Comparison of ENCODE assay signal across 9 cellular contexts in genomic region chr19:12668346-12668745, GRCh38. TPM values are rescaled to one million over a fixed set of nuclear protein-coding genes. Genes with fewer than 3 reads are reported as not detected.
DNase-seq lines count a peak whose midpoint lies in the region; ATAC-seq and TF ChIP-seq lines count a peak whose summit lies in the region.
"Had no signal": no experiment of that assay in that cellular context is flagged by ENCODE, and none has a peak within 500 bp of the region (broad histone marks: within the 10 kb centered on the region; RNA-seq: fewer than 3 reads in every experiment).

No MANE protein-coding gene starts in this region.

- no peaks in the 10 kb centered on the region for H3K9me3 Mint-ChIP-seq in naive thymus-derived CD4-positive, alpha-beta T cell

- H3K9me3 ChIP-seq in AG04450 (ENCODE audit: control insufficient read depth, insufficient read depth, low read length), result no peaks in the 10 kb centered on the region; the same call in 1 of the 2 replicates
- H3K9me3 ChIP-seq in KOPT-K1 (ENCODE audit: insufficient read depth, low read length, poor library complexity, severe bottlenecking), result no peaks in the 10 kb centered on the region
- no peaks in the 10 kb centered on the region for H3K9me3 ChIP-seq in naive thymus-derived CD4-positive, alpha-beta T cell (ENCODE audit: control insufficient read depth in 2 of 3, low read length in 3 of 3)

- no peak for ATAC-seq in naive thymus-derived CD4-positive, alpha-beta T cell
- ATAC-seq in omental fat pad (ENCODE audit: low FRiP score) (no peak), HG03095 (IDR thresholded peaks at IDR 0.05; ENCODE audit: unreplicated experiment) (no peak), HG02981 (IDR thresholded peaks at IDR 0.05; ENCODE audit: unreplicated experiment) (no peak)

- peak overlapping the region; percentile 91 to 100 (median 98) for H3K4me3 Mint-ChIP-seq in naive thymus-derived CD4-positive, alpha-beta T cell

- peak overlapping the region; percentile 94 for H3K4me3 ChIP-seq in AG04450 (ENCODE audit: low read depth, low read length)
- peak overlapping the region; percentile 93 for H3K4me3 ChIP-seq in coronary artery
- peak overlapping the region; percentile 84 for H3K4me3 ChIP-seq in naive thymus-derived CD4-positive, alpha-beta T cell (ENCODE audit: low read length)

- no peaks in the 10 kb centered on the region for H3K27me3 Mint-ChIP-seq in naive thymus-derived CD4-positive, alpha-beta T cell

- peaks cover 0 to 19% (median 7%) of the 10 kb centered on the region in 5 donors for H3K36me3 Mint-ChIP-seq in naive thymus-derived CD4-positive, alpha-beta T cell

- peaks cover 40% of the 10 kb centered on the region for H3K36me3 ChIP-seq in KOPT-K1 (ENCODE audit: insufficient read depth, low read length)
- peaks cover 0 to 40% (median 2%) of the 10 kb centered on the region in 3 experiments for H3K36me3 ChIP-seq in naive thymus-derived CD4-positive, alpha-beta T cell (ENCODE audit: control insufficient read depth in 2 of 3, insufficient read depth in 3 of 3, low read length in 3 of 3)

- TF ChIP-seq CTCF in AG04450 (IDR thresholded peaks at IDR 0.05; ENCODE audit: low read depth, low read length), result no peak
- TF ChIP-seq CTCF in coronary artery (IDR thresholded peaks at IDR 0.05), result no peak
- no peak for TF ChIP-seq CTCF in omental fat pad (IDR thresholded peaks at IDR 0.05)

- peaks cover 38% of the 10 kb centered on the region in 2 donors for H3K4me1 ChIP-seq in naive thymus-derived CD4-positive, alpha-beta T cell (ENCODE audit: control insufficient read depth in 2 of 2, insufficient read depth in 2 of 2, low read length in 2 of 2)

- peaks cover 31 to 75% (median 50%) of the 10 kb centered on the region in 7 donors for H3K4me1 Mint-ChIP-seq in naive thymus-derived CD4-positive, alpha-beta T cell

- POLR2A ChIA-PET in AG04450 (lab: Yijun Ruan, JAX), result interaction anchor here (0.6 to 1.5 kb wide), 2 partner anchors 13 to 202 kb away, joined by 5 to 8 read pairs; partner anchors contain the start of gene DHPS
- POLR2A ChIA-PET in naive thymus-derived CD4-positive, alpha-beta T cell (lab: Charles Lee), result interaction anchor here (0.6 to 2.4 kb wide), 9 partner anchors 10 to 116 kb away, joined by 3 to 11 read pairs (median 6); partner anchors contain the start of genes DHPS, FBXW9, GET3 and TRIR

- H3K27ac Mint-ChIP-seq in naive thymus-derived CD4-positive, alpha-beta T cell, result peak overlapping the region; percentile 97 to 100 (median 100)

- peak overlapping the region; percentile 98 for H3K27ac ChIP-seq in AG04450 (ENCODE audit: low read depth, low read length)
- H3K27ac ChIP-seq in KOPT-K1 (ENCODE audit: low read depth, low read length, poor library complexity, severe bottlenecking), result peak overlapping the region; percentile 81
- peak overlapping the region; percentile 92 to 94 for H3K27ac ChIP-seq in coronary artery
- H3K27ac ChIP-seq in naive thymus-derived CD4-positive, alpha-beta T cell (ENCODE audit: low read depth, low read length), result peak overlapping the region; percentile 99

- intact Hi-C loops in naive thymus-derived CD4-positive, alpha-beta T cell (cut with micrococcal nuclease), result loop anchor here (5.0 to 10.0 kb wide), 5 partner anchors 54 to 874 kb away; partner anchors contain the start of genes ZNF563 (in 2 of the 2), TNPO2 (in 1 of the 2), ZNF44 (in 1 of the 2) and ZNF491 (in 1 of the 2)

- CTCF ChIA-PET in AG04450 (lab: Charles Lee), result interaction anchor here (1.5 kb wide), 1 partner anchor 9 kb away, joined by 4 read pairs; no protein-coding TSS in a partner anchor
- CTCF ChIA-PET in naive thymus-derived CD4-positive, alpha-beta T cell (lab: Charles Lee), result interaction anchor here (0.9 to 2.5 kb wide), 3 partner anchors 28 to 124 kb away, joined by 3 to 7 read pairs (median 5); no protein-coding TSS in a partner anchor

- H3K27me3 ChIP-seq in AG04450 (ENCODE audit: control insufficient read depth, insufficient read depth, low read length), result no peaks in the 10 kb centered on the region
- H3K27me3 ChIP-seq in naive thymus-derived CD4-positive, alpha-beta T cell (ENCODE audit: control insufficient read depth in 2 of 2, insufficient read depth in 2 of 2, low read length in 2 of 2), result no peaks in the 10 kb centered on the region

- no peak for DNase-seq in AG04450 (ENCODE audit: low read depth, low spot score)
- DNase-seq in coronary artery (ENCODE audit: low spot score), result no peak
- DNase-seq in naive thymus-derived CD4-positive, alpha-beta T cell, result no peak
- DNase-seq in foreskin melanocyte, result no peak
- DNase-seq in omental fat pad (ENCODE audit: low spot score), result no peak

RNA-seq across cellular contexts. Expression of gene WDR83, which starts 1.7 kb away (rescaled TPM):
- polyA plus RNA-seq in AG04450 (2011; rRNA removed), result 5.3 and 6.5 TPM in 2 replicates
- 5.8 and 7.0 TPM in 2 replicates for polyA minus RNA-seq in AG04450 (2011; rRNA and poly(A)+ RNA removed)
- 10 to 100 TPM in 3 of 5 experiments, 1 to 10 TPM in 2; 7.8 to 18.6 (median 14.7) TPM for total RNA-seq in naive thymus-derived CD4-positive, alpha-beta T cell
- 10 to 100 TPM; 13.9 to 20.6 TPM for polyA plus RNA-seq in naive thymus-derived CD4-positive, alpha-beta T cell
- 10 to 100 TPM in 1 of 4 donors, 1 to 10 TPM in 3; 7.1 to 10.2 (median 8.5) TPM for total RNA-seq in omental fat pad

RNA-seq across cellular contexts. Expression of gene MAN2B1, which starts 1.8 kb away (rescaled TPM):
- 30.9 and 39.5 TPM in 2 replicates for polyA plus RNA-seq in AG04450 (2011; rRNA removed)
- 13.7 and 19.8 TPM in 2 replicates for polyA minus RNA-seq in AG04450 (2011; rRNA and poly(A)+ RNA removed)
- 100 to 1,000 TPM; 105 to 215 (median 138) TPM for total RNA-seq in naive thymus-derived CD4-positive, alpha-beta T cell
- polyA plus RNA-seq in naive thymus-derived CD4-positive, alpha-beta T cell, result 10 to 100 TPM; 40.6 to 59.5 TPM
- 100 to 1,000 TPM in 1 of 4 donors, 10 to 100 TPM in 3; 63.8 to 104 (median 74.6) TPM for total RNA-seq in omental fat pad

RNA-seq across cellular contexts. Expression of gene DHPS, which starts 13.3 kb away (rescaled TPM):
- 53.4 and 59.1 TPM in 2 replicates for polyA plus RNA-seq in AG04450 (2011; rRNA removed)
- 49.0 and 49.4 TPM in 2 replicates for polyA minus RNA-seq in AG04450 (2011; rRNA and poly(A)+ RNA removed)
- 100 to 1,000 TPM; 125 to 223 (median 174) TPM for total RNA-seq in naive thymus-derived CD4-positive, alpha-beta T cell
- polyA plus RNA-seq in naive thymus-derived CD4-positive, alpha-beta T cell, result 100 to 1,000 TPM; 113 to 124 TPM
- total RNA-seq in omental fat pad, result 100 to 1,000 TPM in 1 of 4 donors, 10 to 100 TPM in 3; 68.5 to 119 (median 80.9) TPM

RNA-seq across cellular contexts. Expression of gene GNG14, which starts 19.5 kb away (rescaled TPM):
- not detected in 2 replicates for polyA plus RNA-seq in AG04450 (2011; rRNA removed)
- polyA minus RNA-seq in AG04450 (2011; rRNA and poly(A)+ RNA removed), result not detected in 2 replicates
- total RNA-seq in naive thymus-derived CD4-positive, alpha-beta T cell, result not detected
- not detected for polyA plus RNA-seq in naive thymus-derived CD4-positive, alpha-beta T cell
- not detected for total RNA-seq in omental fat pad
- total RNA-seq: M059J had no signal

RNA-seq across cellular contexts. Expression of gene FBXW9, which starts 28.1 kb away (rescaled TPM):
- 4.8 and 7.2 TPM in 2 replicates for polyA plus RNA-seq in AG04450 (2011; rRNA removed)
- polyA minus RNA-seq in AG04450 (2011; rRNA and poly(A)+ RNA removed), result 3.0 and 5.3 TPM in 2 replicates
- 1 to 10 TPM; 2.5 to 8.6 (median 4.3) TPM for total RNA-seq in naive thymus-derived CD4-positive, alpha-beta T cell
- 1 to 10 TPM; 4.9 to 8.5 TPM for polyA plus RNA-seq in naive thymus-derived CD4-positive, alpha-beta T cell
- 1 to 10 TPM; 3.2 to 5.6 (median 4.4) TPM for total RNA-seq in omental fat pad
